Comparison of ENCODE assay signal across 12 cellular contexts in genomic region chr1:44947774-44948311, GRCh38. TPM values are rescaled to one million over a fixed set of nuclear protein-coding genes. Genes with fewer than 3 reads are reported as not detected.
A peak's percentile ranks its signal among the peaks of the same experiment; 100 is the strongest.
DNase-seq lines count a peak whose midpoint lies in the region; ATAC-seq and TF ChIP-seq lines count a peak whose summit lies in the region.
"Had no signal": no experiment of that assay in that cellular context is flagged by ENCODE, and none has a peak within 500 bp of the region (broad histone marks: within the 10 kb centered on the region; RNA-seq: fewer than 3 reads in every experiment).

No MANE protein-coding gene starts in this region.

- H3K4ac ChIP-seq in mesenchymal stem cell (ENCODE audit: low read depth in 1 of 2, low read length in 2 of 2), result peak overlapping the region in 1 of 2 experiments; percentile 86

- peaks cover 31% of the 10 kb centered on the region for H3K4me1 ChIP-seq in left ventricle myocardium inferior
- peaks cover 2% of the 10 kb centered on the region for H3K4me1 ChIP-seq in mesenchymal stem cell (ENCODE audit: control insufficient read depth, insufficient read depth, low read depth, low read length)
- peaks cover 14 to 20% (median 17%) of the 10 kb centered on the region in 4 donors for H3K4me1 ChIP-seq in upper lobe of left lung

- H3K4me2 ChIP-seq in mesenchymal stem cell (ENCODE audit: low read length, poor library complexity, severe bottlenecking), result no peak overlapping the region

- H2AFZ ChIP-seq in mesenchymal stem cell (ENCODE audit: low read depth, low read length), result no peak overlapping the region

- peak overlapping the region; percentile 75 to 79 for H3K18ac ChIP-seq in mesenchymal stem cell (ENCODE audit: low read depth in 1 of 2, low read length in 2 of 2)

- H3K27me3 ChIP-seq in left ventricle myocardium inferior (ENCODE audit: low read depth) (no peaks in the 10 kb centered on the region), mesenchymal stem cell (ENCODE audit: control insufficient read depth in 1 of 2, insufficient read depth in 1 of 2, low read length in 2 of 2) (no peaks in the 10 kb centered on the region), upper lobe of left lung (no peaks in the 10 kb centered on the region)

- H2AK5ac ChIP-seq in mesenchymal stem cell (ENCODE audit: low read length, severe bottlenecking), result no peak overlapping the region

- no peak for TF ChIP-seq CTCF in left ventricle myocardium inferior (IDR thresholded peaks at IDR 0.05; ENCODE audit: borderline replicate concordance)
- TF ChIP-seq CTCF in astrocyte of the spinal cord (IDR thresholded peaks at IDR 0.05; ENCODE audit: low read depth, low read length), result no peak
- TF ChIP-seq CTCF in upper lobe of left lung (IDR thresholded peaks at IDR 0.05), result no peak

- peak overlapping the region; percentile 6 to 69 for H2BK12ac ChIP-seq in mesenchymal stem cell (ENCODE audit: low read length in 2 of 2)

- DNase-seq in left ventricle myocardium inferior (no peak), cardiac septum (ENCODE audit: low spot score) (no peak), astrocyte of the spinal cord (ENCODE audit: low read depth, low spot score) (peak; percentile 12), mesenchymal stem cell (peak; percentile 18), upper lobe of left lung (no peak), GM19240 (ENCODE audit: insufficient read length, low spot score) (no peak), AG08396 (ENCODE audit: low spot score) (no peak), NCI-H2196 (lab: John Stamatoyannopoulos, UW; ENCODE audit: unreplicated experiment) (no peak)
- DNase-seq: Karpas-422, NCI-H2107, PC-3 had no signal

- TF ChIP-seq EP300 in upper lobe of left lung (IDR thresholded peaks at IDR 0.05), result no peak

- H3K27ac ChIP-seq in left ventricle myocardium inferior (replicated peaks), result peak overlapping the region; percentile 71
- H3K27ac ChIP-seq in mesenchymal stem cell (ENCODE audit: low read length, poor library complexity, severe bottlenecking), result no peak overlapping the region
- H3K27ac ChIP-seq in upper lobe of left lung, result peak overlapping the region in 3 of 4 donors; percentile 43 to 49 (median 48)

- H4K91ac ChIP-seq in mesenchymal stem cell (ENCODE audit: low read length), result no peak overlapping the region

- no peak overlapping the region for H3K4me3 ChIP-seq in left ventricle myocardium inferior
- no peak overlapping the region for H3K4me3 ChIP-seq in astrocyte of the spinal cord (ENCODE audit: low read depth, low read length)
- H3K4me3 ChIP-seq in mesenchymal stem cell (ENCODE audit: insufficient read depth in 1 of 2, low read depth in 1 of 2, low read length in 2 of 2), result peak overlapping the region in 1 of 2 experiments; percentile 13
- H3K4me3 ChIP-seq in upper lobe of left lung, result no peak overlapping the region

- peaks cover 15% of the 10 kb centered on the region for H3K79me1 ChIP-seq in mesenchymal stem cell (replicated peaks; ENCODE audit: low read length, poor library complexity, severe bottlenecking)

- in situ Hi-C loops in astrocyte of the spinal cord (cut with HindIII; ENCODE audit: low sequenced_read_pairs), result no loop called here

- H2BK5ac ChIP-seq in mesenchymal stem cell (ENCODE audit: low read depth, low read length, poor library complexity, severe bottlenecking), result no peak overlapping the region

- no peak overlapping the region for H2BK15ac ChIP-seq in mesenchymal stem cell (ENCODE audit: low read depth, poor library complexity, severe bottlenecking)

- no peak for ATAC-seq in upper lobe of left lung (ENCODE audit: low FRiP score in 2 of 2)
- ATAC-seq: stimulated activated memory B cell treated with anti-CD40 and anti-IgM and Interleukin-4, amounts not matched to agents 10 μg/mL and 1 μg/mL and 100 μg/mL, for 72 hours had no signal

- H3K23ac ChIP-seq in mesenchymal stem cell (ENCODE audit: low read length in 2 of 2), result no peak overlapping the region

- H3K14ac ChIP-seq in mesenchymal stem cell (ENCODE audit: low read length in 2 of 2), result no peak overlapping the region

- WGBS in mesenchymal stem cell, result 100% methylated on average over 1 of the region's 1 CpG
- 90 to 92% methylated on average over 1 of the region's 1 CpG for WGBS in upper lobe of left lung, 2 donors

- H2BK120ac ChIP-seq in mesenchymal stem cell (ENCODE audit: low read depth, low read length), result no peak overlapping the region

- H3K36me3 ChIP-seq in left ventricle myocardium inferior (no peaks in the 10 kb centered on the region), mesenchymal stem cell (ENCODE audit: control insufficient read depth in 1 of 2, insufficient read depth in 2 of 2, low read depth in 1 of 2, low read length in 2 of 2) (no peaks in the 10 kb centered on the region), upper lobe of left lung (no peaks in the 10 kb centered on the region)

- H3K9me3 ChIP-seq in left ventricle myocardium inferior (replicated peaks) (no peaks in the 10 kb centered on the region), mesenchymal stem cell (ENCODE audit: control insufficient read depth, low read length) (no peaks in the 10 kb centered on the region), upper lobe of left lung (no peaks in the 10 kb centered on the region)

- H3K9ac ChIP-seq in mesenchymal stem cell (ENCODE audit: low read length), result peak overlapping the region; percentile 43

- H4K8ac ChIP-seq in mesenchymal stem cell (ENCODE audit: low read length), result no peak overlapping the region

- no peak for TF ChIP-seq POLR2A in upper lobe of left lung (IDR thresholded peaks at IDR 0.05)

- intact Hi-C loops in left ventricle myocardium inferior (cut with micrococcal nuclease), result no loop called here
- intact Hi-C loops in cardiac septum (cut with DNase I), result no loop called here

RNA-seq across cellular contexts. Expression of gene EIF2B3, which starts 38.6 kb away (rescaled TPM):
- 42.1 TPM for total RNA-seq in left ventricle myocardium inferior
- total RNA-seq in cardiac septum, result 26.5 TPM
- polyA plus RNA-seq in mesenchymal stem cell (2013, experiment 1 of 2), result 22.2 TPM
- 22.1 TPM for polyA plus RNA-seq in mesenchymal stem cell (2013, experiment 2 of 2)
- 10 to 100 TPM; 16.8 to 23.5 (median 21.8) TPM for total RNA-seq in upper lobe of left lung

Comparison
In these comparisons a context has a peak if more than half of its experiments do, and no peak if none do; other contexts are left out.
1. DNase-seq: peak in astrocyte of the spinal cord (single experiment) and mesenchymal stem cell (single experiment); none in left ventricle myocardium inferior (single experiment), cardiac septum (single experiment), upper lobe of left lung (0 of 2), GM19240 (single experiment), AG08396 (single experiment) and NCI-H2196 (single experiment).